In genomic region chr10:79285315-79286185, GRCh38 we compare ENCODE assay signal across 9 cellular contexts.
DNase-seq lines count a peak whose midpoint lies in the region; ATAC-seq and TF ChIP-seq lines count a peak whose summit lies in the region.
"Had no signal": no experiment of that assay in that cellular context is flagged by ENCODE, and none has a peak within 500 bp of the region (broad histone marks: within the 10 kb centered on the region; RNA-seq: fewer than 3 reads in every experiment).

No MANE protein-coding gene starts in this region.

- H3K36me3 Mint-ChIP-seq in T-helper 1 cell treated with Interleukin-12 subunit alpha and Interleukin-12 subunit beta and Interleukin-4 antibody, amounts not matched to agents 30 μg/mL and 1 μg/mL, for 36 hours (ENCODE audit: low read depth): peaks cover 23% of the 10 kb centered on the region

- DNase-seq in right cardiac atrium (peak in 1 of 3 donors; percentile 72), kidney tubule cell (ENCODE audit: low spot score) (no peak), NOMO-1 (lab: John Stamatoyannopoulos, UW; ENCODE audit: unreplicated experiment in 2 of 2) (no peak), lower leg skin (ENCODE audit: low spot score in 2 of 2) (no peak), NCI-H226 (no peak)

- no peaks in the 10 kb centered on the region for H3K27me3 ChIP-seq in right cardiac atrium (ENCODE audit: control insufficient read depth, insufficient read depth)
- H3K27me3 ChIP-seq: SJSA1 had no signal

- peak overlapping the region; percentile 78 for H3K4me3 Mint-ChIP-seq in T-helper 1 cell treated with Interleukin-12 subunit alpha and Interleukin-12 subunit beta and Interleukin-4 antibody, amounts not matched to agents 30 μg/mL and 1 μg/mL, for 36 hours

- peaks cover 14% of the 10 kb centered on the region for H3K4me1 ChIP-seq in right cardiac atrium (ENCODE audit: control insufficient read depth, insufficient read depth, low read length)

- no peak for TF ChIP-seq POLR2A in lower leg skin (IDR thresholded peaks at IDR 0.05)

- H3K4me3 ChIP-seq in right cardiac atrium (ENCODE audit: low read length) (no peak overlapping the region), lower leg skin (ENCODE audit: low read depth, poor library complexity, severe bottlenecking) (no peak overlapping the region)
- H3K4me3 ChIP-seq: SJSA1 had no signal

- ATAC-seq in GM18907 (IDR thresholded peaks at IDR 0.05; ENCODE audit: unreplicated experiment) (peak; percentile 56), HG02759 (IDR thresholded peaks at IDR 0.05; ENCODE audit: unreplicated experiment) (peak; percentile 42), right cardiac atrium (peak; percentile 20 to 55)

- no peak for TF ChIP-seq CTCF in lower leg skin (IDR thresholded peaks at IDR 0.05)

- WGBS in right cardiac atrium: 70% methylated on average over 12 of the region's 12 CpGs
- 68 to 72% methylated on average over 12 of the region's 12 CpGs for WGBS in lower leg skin, 2 donors

- peaks cover 49% of the 10 kb centered on the region for H3K4me1 Mint-ChIP-seq in T-helper 1 cell treated with Interleukin-12 subunit alpha and Interleukin-12 subunit beta and Interleukin-4 antibody, amounts not matched to agents 30 μg/mL and 1 μg/mL, for 36 hours (ENCODE audit: low read depth)

- no peaks in the 10 kb centered on the region for H3K27me3 Mint-ChIP-seq in T-helper 1 cell treated with Interleukin-12 subunit alpha and Interleukin-12 subunit beta and Interleukin-4 antibody, amounts not matched to agents 30 μg/mL and 1 μg/mL, for 36 hours (ENCODE audit: low read depth)

- no peak overlapping the region for H3K27ac ChIP-seq in right cardiac atrium (ENCODE audit: low read length)
- H3K27ac ChIP-seq: SJSA1 had no signal

- no peaks in the 10 kb centered on the region for H3K9me3 Mint-ChIP-seq in T-helper 1 cell treated with Interleukin-12 subunit alpha and Interleukin-12 subunit beta and Interleukin-4 antibody, amounts not matched to agents 30 μg/mL and 1 μg/mL, for 36 hours

- intact Hi-C loops in right cardiac atrium (cut with DNase I): no loop called here
- intact Hi-C loops in lower leg skin (cut with DNase I; ENCODE audit: low total_unique reads): no loop called here

- H3K27ac Mint-ChIP-seq in T-helper 1 cell treated with Interleukin-12 subunit alpha and Interleukin-12 subunit beta and Interleukin-4 antibody, amounts not matched to agents 30 μg/mL and 1 μg/mL, for 36 hours: peak overlapping the region; percentile 92

- H3K9me3 ChIP-seq in right cardiac atrium (ENCODE audit: control insufficient read depth, low read length): no peaks in the 10 kb centered on the region
- H3K9me3 ChIP-seq: SJSA1 had no signal
